24 cellular contexts compared by ENCODE assay signal in the genomic region with DNA sequence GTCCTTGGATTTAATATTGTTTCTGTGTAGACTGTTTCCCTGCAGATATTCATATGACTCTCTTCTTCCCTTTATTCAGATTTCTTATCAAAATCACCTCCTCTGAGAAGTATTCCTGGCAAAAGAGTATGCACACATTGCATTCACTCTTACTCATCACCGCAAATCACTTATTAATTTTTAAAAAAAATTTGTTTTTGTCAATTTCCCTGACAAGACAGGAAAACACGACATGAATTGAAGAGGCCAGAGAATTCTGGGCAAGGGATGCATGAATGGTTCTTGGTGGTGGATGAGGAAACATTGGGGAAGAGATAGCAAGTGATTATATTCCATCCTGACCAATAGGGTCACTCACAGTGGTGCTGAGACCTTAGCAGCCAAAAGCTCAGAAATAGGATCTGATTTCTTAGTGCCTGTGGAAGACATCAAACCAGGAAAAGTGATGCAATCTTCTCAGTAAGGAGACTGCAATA.
DNase-seq lines count a peak whose midpoint lies in the region; ATAC-seq and TF ChIP-seq lines count a peak whose summit lies in the region.
"Had no signal": no experiment of that assay in that cellular context is flagged by ENCODE, and none has a peak within 500 bp of the region (broad histone marks: within the 10 kb centered on the region; RNA-seq: fewer than 3 reads in every experiment).

No MANE protein-coding gene starts in this region.

- DNase-seq in ELR (ENCODE audit: low read depth) (peak; percentile 76), PC-9 (no peak), choroid plexus epithelial cell (ENCODE audit: low read depth) (peak; percentile 1), iris pigment epithelial cell (ENCODE audit: low read depth) (peak; percentile 20), Ammon's horn (ENCODE audit: low spot score) (no peak), left ventricle myocardium superior (no peak)
- DNase-seq: activated gamma-delta T cell treated with Interleukin-2 at 50 U/mL for 16 hours; activated T-cell treated with anti-CD3 and anti-CD28 coated beads, Interleukin-2, amount 50 U/mL, for 24 hours; body of pancreas; heart left ventricle; MM.1S; NCI-H1417; NCI-H2081; NCI-H2227 treated with DMSO at 0.1 percent for 48 hours; NCI-H69; nephron progenitor cell; pancreas; stimulated activated CD4-positive, alpha-beta T cell treated with anti-CD3 and anti-CD28 coated beads, Interleukin-4, amount 100 ng/mL, for 1 hour; T-helper 17 cell; upper lobe of right lung had no signal

- CTCF ChIA-PET in PC-9 (lab: Charles Lee), result no interaction called here

- H3K4me3 ChIP-seq in PC-9 (no peak overlapping the region), choroid plexus epithelial cell (ENCODE audit: low read depth, low read length) (no peak overlapping the region)
- H3K4me3 ChIP-seq: BLaER1 treated with 17β-estradiol and CSF1 and Interleukin-3, amounts not matched to agents 10 nM and 100 nM; body of pancreas; heart left ventricle; pancreas; SK-N-MC; upper lobe of right lung had no signal

- H3K79me2 ChIP-seq in PC-9 (ENCODE audit: low read depth), result no peaks in the 10 kb centered on the region

- peak overlapping the region; percentile 63 for H3K27ac ChIP-seq in PC-9
- H3K27ac ChIP-seq: BLaER1 treated with 17β-estradiol and CSF1 and Interleukin-3, amounts not matched to agents 10 nM and 100 nM; body of pancreas; heart left ventricle; pancreas; SK-N-MC; upper lobe of right lung had no signal

- intact Hi-C loops in PC-9 (cut with micrococcal nuclease; ENCODE audit: unreplicated experiment) (no loop called here), left ventricle myocardium superior (cut with micrococcal nuclease) (no loop called here)

- peak overlapping the region; percentile 36; the same call in 1 of the 2 replicates for H3K4me2 ChIP-seq in PC-9
- H3K4me2 ChIP-seq: BLaER1 treated with 17β-estradiol and CSF1 and Interleukin-3, amounts not matched to agents 10 nM and 100 nM had no signal

- H3K4me1 ChIP-seq in PC-9 (replicated peaks; ENCODE audit: insufficient read depth), result peaks cover 14% of the 10 kb centered on the region; the same call in 1 of the 2 replicates
- H3K4me1 ChIP-seq: BLaER1 treated with 17β-estradiol and CSF1 and Interleukin-3, amounts not matched to agents 10 nM and 100 nM; body of pancreas; heart left ventricle; pancreas; upper lobe of right lung had no signal

- H3K27me3 ChIP-seq in PC-9 (ENCODE audit: insufficient read depth, low read depth), result no peaks in the 10 kb centered on the region
- H3K27me3 ChIP-seq: BLaER1 treated with 17β-estradiol and CSF1 and Interleukin-3, amounts not matched to agents 10 nM and 100 nM; body of pancreas; heart left ventricle; pancreas; upper lobe of right lung had no signal

- no peak for TF ChIP-seq CTCF in PC-9 (conservative IDR thresholded peaks at IDR 0.05)
- TF ChIP-seq CTCF in choroid plexus epithelial cell (conservative IDR thresholded peaks at IDR 0.05; ENCODE audit: low read depth, low read length), result no peak

- BruUV-seq in PC-9 (replicated peaks; lab: Mats Ljungman, UMichigan), result no TSS peak

- POLR2A ChIA-PET in PC-9 (lab: Charles Lee; ENCODE audit: unreplicated experiment), result no interaction called here

- peak overlapping the region; percentile 48; the same call in 1 of the 2 replicates for H2AFZ ChIP-seq in PC-9

- H4K20me1 ChIP-seq in PC-9 (ENCODE audit: insufficient read depth), result no peaks in the 10 kb centered on the region
- H4K20me1 ChIP-seq: BLaER1 treated with 17β-estradiol and CSF1 and Interleukin-3, amounts not matched to agents 10 nM and 100 nM had no signal

- no peaks in the 10 kb centered on the region for H3K9me2 ChIP-seq in PC-9 (ENCODE audit: insufficient read depth)

- no peaks in the 10 kb centered on the region for H3K36me3 ChIP-seq in PC-9 (ENCODE audit: low read depth)
- H3K36me3 ChIP-seq: BLaER1 treated with 17β-estradiol and CSF1 and Interleukin-3, amounts not matched to agents 10 nM and 100 nM; heart left ventricle; pancreas; upper lobe of right lung had no signal

- H3F3A ChIP-seq in PC-9 (ENCODE audit: insufficient read depth, low read depth), result no peaks in the 10 kb centered on the region

- ATAC-seq in HG03439 (IDR thresholded peaks at IDR 0.05; ENCODE audit: unreplicated experiment) (no peak), GM18861 (IDR thresholded peaks at IDR 0.05; ENCODE audit: unreplicated experiment) (no peak), left ventricle myocardium superior (no peak)
- ATAC-seq: body of pancreas, heart left ventricle, pancreas, T-helper 17 cell, upper lobe of right lung had no signal

- no peaks in the 10 kb centered on the region for H3K9me3 ChIP-seq in PC-9 (ENCODE audit: insufficient read depth, low read depth)
- H3K9me3 ChIP-seq: BLaER1 treated with 17β-estradiol and CSF1 and Interleukin-3, amounts not matched to agents 10 nM and 100 nM; body of pancreas; heart left ventricle; pancreas; upper lobe of right lung had no signal

Comparison
In these comparisons a context has a peak if more than half of its experiments do, and no peak if none do; other contexts are left out.
1. DNase-seq: peak in ELR (single experiment), choroid plexus epithelial cell (single experiment) and iris pigment epithelial cell (single experiment); none in PC-9 (0 of 2), Ammon's horn (single experiment) and left ventricle myocardium superior (single experiment).